ENCODE assay signal across 11 cellular contexts in the genomic region with DNA sequence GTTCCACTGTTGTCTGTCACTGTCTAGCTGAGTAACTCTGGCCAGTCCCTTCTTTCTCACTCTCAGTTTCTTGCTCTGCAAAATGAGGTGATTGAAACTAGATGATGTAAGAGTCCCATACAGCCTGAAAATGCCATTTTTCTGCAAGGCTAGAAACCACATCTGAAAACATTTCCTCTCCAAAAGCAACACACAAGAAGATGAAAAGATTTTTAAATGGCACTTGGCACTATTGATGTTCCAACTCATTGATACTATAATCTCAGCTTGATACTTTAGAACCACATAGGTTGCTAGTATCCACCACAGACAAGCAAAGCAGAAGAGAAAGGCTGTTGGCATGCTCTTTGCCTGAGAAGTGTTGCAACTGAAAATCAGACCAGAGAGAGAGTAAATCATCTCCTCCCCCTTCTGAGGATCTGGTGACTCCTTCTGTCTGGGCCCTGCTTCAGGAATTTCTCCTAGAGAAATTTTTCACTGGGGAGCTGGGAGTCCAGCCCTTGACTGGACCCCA.
DNase-seq lines count a peak whose midpoint lies in the region; ATAC-seq and TF ChIP-seq lines count a peak whose summit lies in the region.
"Had no signal": no experiment of that assay in that cellular context is flagged by ENCODE, and none has a peak within 500 bp of the region (broad histone marks: within the 10 kb centered on the region; RNA-seq: fewer than 3 reads in every experiment).

No MANE protein-coding gene starts in this region.

- DNase-seq in iPS-NIHi7 (ENCODE audit: extremely low spot score): peak; percentile 12
- DNase-seq in activated naive CD4-positive, alpha-beta T cell (lab: John Stamatoyannopoulos, UW): no peak
- no peak for DNase-seq in stimulated activated naive CD4-positive, alpha-beta T cell (lab: John Stamatoyannopoulos, UW)
- no peak for DNase-seq in NCI-H1694 treated with DMSO at 0.1 percent for 48 hours (lab: John Stamatoyannopoulos, UW)
- DNase-seq in activated CD8-positive, alpha-beta T cell treated with anti-CD3 and anti-CD28 coated beads for 36 hours: no peak
- DNase-seq: CD8-positive, alpha-beta memory T cell; RPMI8226 had no signal

- H3K4me3 Mint-ChIP-seq in activated CD8-positive, alpha-beta T cell treated with anti-CD3 and anti-CD28 coated beads for 36 hours: no peak overlapping the region
- H3K4me3 Mint-ChIP-seq: CD8-positive, alpha-beta memory T cell had no signal

- H3K27me3 Mint-ChIP-seq in activated CD8-positive, alpha-beta T cell treated with anti-CD3 and anti-CD28 coated beads for 36 hours: no peaks in the 10 kb centered on the region
- H3K27me3 Mint-ChIP-seq: CD8-positive, alpha-beta memory T cell had no signal

- no peaks in the 10 kb centered on the region for H3K4me1 Mint-ChIP-seq in activated CD8-positive, alpha-beta T cell treated with anti-CD3 and anti-CD28 coated beads for 36 hours (ENCODE audit: low read depth)
- H3K4me1 Mint-ChIP-seq: CD8-positive, alpha-beta memory T cell had no signal

- H3K36me3 Mint-ChIP-seq in activated CD8-positive, alpha-beta T cell treated with anti-CD3 and anti-CD28 coated beads for 36 hours (ENCODE audit: low read depth): no peaks in the 10 kb centered on the region
- H3K36me3 Mint-ChIP-seq: CD8-positive, alpha-beta memory T cell had no signal

- TF ChIP-seq POLR2A in GM18505 (IDR thresholded peaks at IDR 0.05; ENCODE audit: borderline replicate concordance, extremely low read depth, insufficient read depth, insufficient read length): no peak

- H3K9me3 Mint-ChIP-seq in activated CD8-positive, alpha-beta T cell treated with anti-CD3 and anti-CD28 coated beads for 36 hours: peaks cover 5% of the 10 kb centered on the region

- POLR2A ChIA-PET in activated CD8-positive, alpha-beta T cell treated with anti-CD3 and anti-CD28 coated beads for 36 hours (lab: Charles Lee): no interaction called here

- CTCF ChIA-PET in activated CD8-positive, alpha-beta T cell treated with anti-CD3 and anti-CD28 coated beads for 36 hours (lab: Charles Lee): no interaction called here

- H3K27ac Mint-ChIP-seq in activated CD8-positive, alpha-beta T cell treated with anti-CD3 and anti-CD28 coated beads for 36 hours: no peak overlapping the region
- H3K27ac Mint-ChIP-seq: CD8-positive, alpha-beta memory T cell had no signal

- TF ChIP-seq CTCF in activated CD8-positive, alpha-beta T cell treated with anti-CD3 and anti-CD28 coated beads for 36 hours (IDR thresholded peaks at IDR 0.05): no peak

- peak; percentile 94 for ATAC-seq in GM18505 (IDR thresholded peaks at IDR 0.05; ENCODE audit: unreplicated experiment)
- ATAC-seq in GM21515 (IDR thresholded peaks at IDR 0.05; ENCODE audit: unreplicated experiment): peak; percentile 99
- peak; percentile 97 for ATAC-seq in HG03280 (IDR thresholded peaks at IDR 0.05; ENCODE audit: unreplicated experiment)
- ATAC-seq in activated CD8-positive, alpha-beta T cell treated with anti-CD3 and anti-CD28 coated beads for 36 hours: no peak
- ATAC-seq: left colon had no signal

- intact Hi-C loops in activated CD8-positive, alpha-beta T cell treated with anti-CD3 and anti-CD28 coated beads for 36 hours (cut with micrococcal nuclease): no loop called here
